Comparison of ENCODE assay signal across 7 cellular contexts in the genomic region with DNA sequence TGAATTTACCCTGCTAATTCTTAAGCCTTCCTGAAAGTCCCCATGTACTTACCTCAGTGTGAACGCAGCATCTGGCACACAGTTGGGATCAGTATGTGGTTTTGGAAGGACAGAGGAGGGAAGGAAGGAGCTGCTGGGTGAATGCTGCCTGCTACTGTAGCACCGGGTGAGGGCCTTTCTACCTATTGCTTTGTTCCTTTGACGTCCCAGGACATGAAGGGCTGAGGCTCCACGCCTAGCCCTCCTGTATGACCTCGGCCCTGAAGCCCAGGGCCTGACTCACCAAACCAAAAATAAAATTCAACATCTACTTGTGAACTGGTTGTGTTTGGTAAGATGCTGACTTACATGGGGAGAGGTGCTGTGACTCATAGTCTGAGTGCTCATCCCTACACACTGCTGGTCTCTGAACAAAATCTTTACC.
DNase-seq lines count a peak whose midpoint lies in the region; ATAC-seq and TF ChIP-seq lines count a peak whose summit lies in the region.

No MANE protein-coding gene starts in this region.

- H3K9ac ChIP-seq in rectal smooth muscle tissue (ENCODE audit: low read length), result no peak overlapping the region

- DNase-seq in MV-4-11 (lab: John Stamatoyannopoulos, UW) (peak; percentile 74), dedifferentiated amniotic fluid mesenchymal stem cell (ENCODE audit: extremely low spot score) (peak; percentile 52), substantia nigra (lab: John Stamatoyannopoulos, UW) (no peak), cerebellar nuclear complex (lab: John Stamatoyannopoulos, UW) (no peak), GM10266 (ENCODE audit: extremely low spot score) (no peak)

- H3K4me1 ChIP-seq in rectal smooth muscle tissue (ENCODE audit: control insufficient read depth, insufficient read depth, low read length), result peaks cover 19% of the 10 kb centered on the region

- H3K4me3 ChIP-seq in rectal smooth muscle tissue (ENCODE audit: low read length), result no peak overlapping the region

- H3K36me3 ChIP-seq in rectal smooth muscle tissue (ENCODE audit: control insufficient read depth, insufficient read depth, low read length), result no peaks in the 10 kb centered on the region

- H3K27me3 ChIP-seq in rectal smooth muscle tissue (ENCODE audit: control insufficient read depth, insufficient read depth, low read length), result no peaks in the 10 kb centered on the region

- peak overlapping the region; percentile 63 for H3K27ac ChIP-seq in rectal smooth muscle tissue (ENCODE audit: low read depth, low read length)
- no peak overlapping the region for H3K27ac ChIP-seq in substantia nigra (ENCODE audit: low read depth, low read length, poor library complexity, severe bottlenecking)

- no peak for TF ChIP-seq CTCF in GM10266 (IDR thresholded peaks at IDR 0.05; ENCODE audit: control insufficient read depth, insufficient read depth, low read depth, missing control alignments)

- ATAC-seq in GM19351 (IDR thresholded peaks at IDR 0.05; ENCODE audit: unreplicated experiment), result peak; percentile 72

Comparison
In these comparisons a context has a peak if more than half of its experiments do, and no peak if none do; other contexts are left out.
1. DNase-seq: peak in MV-4-11 (single experiment) and dedifferentiated amniotic fluid mesenchymal stem cell (single experiment); none in substantia nigra (0 of 49), cerebellar nuclear complex (0 of 2) and GM10266 (single experiment).